2 cellular contexts compared by ENCODE assay signal in genomic region chr3:196044513-196044912, GRCh38.
TF ChIP-seq lines count a peak whose summit lies in the region.

No MANE protein-coding gene starts in this region.

TF ChIP-seq in H1, 55 proteins besides CTCF, POLR2A, EP300 and RAD21 (continued from another document):
- TF ChIP-seq YY1 (IDR thresholded peaks at IDR 0.05; ENCODE audit: low read depth, low read length) (no peak), FOSL1 (IDR thresholded peaks at IDR 0.05; ENCODE audit: insufficient read depth, low read depth, low read length) (no peak), TCF12 (IDR thresholded peaks at IDR 0.05; ENCODE audit: low read depth, low read length) (no peak), POLR2AphosphoS5 (IDR thresholded peaks at IDR 0.05; ENCODE audit: low read depth, low read length) (no peak), SP1 (IDR thresholded peaks at IDR 0.05; ENCODE audit: low read depth, low read length) (no peak), E2F6 (IDR thresholded peaks at IDR 0.05) (no peak)

TF ChIP-seq in HEK293T, 16 proteins besides CTCF, POLR2A, EP300 and RAD21 (continued from another document):
- no peak for TF ChIP-seq BHLHE40 (IDR thresholded peaks at IDR 0.05; ENCODE audit: borderline replicate concordance)
- no peak for TF ChIP-seq NFRKB (IDR thresholded peaks at IDR 0.05)
- no peak for TF ChIP-seq FOXM1 (IDR thresholded peaks at IDR 0.05; ENCODE audit: borderline replicate concordance)
- TF ChIP-seq SUZ12 (IDR thresholded peaks at IDR 0.05), result no peak
- TF ChIP-seq TARDBP (IDR thresholded peaks at IDR 0.05), result no peak
- TF ChIP-seq CTBP1 (IDR thresholded peaks at IDR 0.05; ENCODE audit: borderline replicate concordance), result no peak
- TF ChIP-seq HDGF (IDR thresholded peaks at IDR 0.05; ENCODE audit: borderline replicate concordance), result no peak
- TF ChIP-seq PKNOX1 (IDR thresholded peaks at IDR 0.05), result no peak
